In genomic region chr5:139212484-139212883, GRCh38 we compare ENCODE assay signal across 25 cellular contexts.
"Had no signal": no experiment of that assay in that cellular context is flagged by ENCODE, and none has a peak within 500 bp of the region (broad histone marks: within the 10 kb centered on the region; RNA-seq: fewer than 3 reads in every experiment).

No MANE protein-coding gene starts in this region.

- H3K36me3 Mint-ChIP-seq: activated naive CD4-positive, alpha-beta T cell treated with anti-CD3 and anti-CD28 coated beads, Interleukin-2, amount 50 U/mL, for 24 hours had no signal

- H3K4me3 ChIP-seq: MG63, PC-9, SJCRH30 had no signal

- ATAC-seq: activated CD4-positive, CD25-positive, alpha-beta regulatory T cell treated with anti-CD3 and anti-CD28 coated beads, Interleukin-2, amount 50 U/mL, for 24 hours; activated CD8-positive, alpha-beta T cell treated with anti-CD3 and anti-CD28 coated beads, Interleukin-2, amount 10 ng/mL, durations not matched to agents 7 days and 5 days had no signal

- H3K4me1 Mint-ChIP-seq: central memory CD8-positive, alpha-beta T cell had no signal

- H3K4me3 Mint-ChIP-seq: activated CD8-positive, alpha-beta T cell treated with anti-CD3 and anti-CD28 coated beads, Interleukin-2, amount 10 ng/mL, durations not matched to agents 7 days and 5 days; activated naive CD4-positive, alpha-beta T cell treated with anti-CD3 and anti-CD28 coated beads, Interleukin-2, amount 50 U/mL, for 24 hours; activated T-cell treated with anti-CD3 and anti-CD28 coated beads, Interleukin-2, amount 50 U/mL, for 24 hours; activated T-helper 1 cell treated with anti-CD3 and anti-CD28 coated beads, Interleukin-12 subunit alpha, Interleukin-12 subunit beta, Interleukin-2, Interleukin-4 antibody, amounts not matched to agents 30 ng/mL and 10 ng/mL and 1 ng/mL, durations not matched to agents 14 hours and 24 hours and 36 hours; central memory CD8-positive, alpha-beta T cell had no signal

- DNase-seq: activated CD4-positive, alpha-beta T cell treated with anti-CD3 and anti-CD28 coated beads for 4 hours; activated CD4-positive, alpha-beta T cell treated with anti-CD3 and anti-CD28 coated beads, Interleukin-2, amount 50 U/mL, for 4 hours; activated CD8-positive, alpha-beta T cell treated with anti-CD3 and anti-CD28 coated beads, Interleukin-2, amount 10 ng/mL, durations not matched to agents 7 days and 5 days; activated effector memory CD4-positive, alpha-beta T cell treated with Interleukin-2 at 50 U/mL for 16 hours; activated naive CD4-positive, alpha-beta T cell; activated T-cell treated with anti-CD3 and anti-CD28 coated beads, Interleukin-2, amount 50 U/mL, for 24 hours; aorta; MG63; MV-4-11; NCI-H1092 treated with DMSO at 0.1 percent for 48 hours; NCI-H1417 treated with DMSO at 0.1 percent for 48 hours; NCI-H1694; NCI-H2081; NCI-H2171; NCI-H2227 treated with DMSO at 0.1 percent for 48 hours; NCI-H446 treated with DMSO at 0.1 percent for 48 hours; NCI-H524 treated with DMSO at 0.1 percent for 48 hours; PC-9; SJCRH30; SK-N-SH; T-helper 1 cell had no signal

- H3K27me3 Mint-ChIP-seq: activated naive CD4-positive, alpha-beta T cell treated with anti-CD3 and anti-CD28 coated beads, Interleukin-2, amount 50 U/mL, for 24 hours; activated T-cell treated with anti-CD3 and anti-CD28 coated beads, Interleukin-2, amount 50 U/mL, for 24 hours; central memory CD8-positive, alpha-beta T cell had no signal

- H3K27ac Mint-ChIP-seq: activated CD8-positive, alpha-beta T cell treated with anti-CD3 and anti-CD28 coated beads, Interleukin-2, amount 10 ng/mL, durations not matched to agents 7 days and 5 days; activated naive CD4-positive, alpha-beta T cell treated with anti-CD3 and anti-CD28 coated beads, Interleukin-2, amount 50 U/mL, for 24 hours; activated T-cell treated with anti-CD3 and anti-CD28 coated beads, Interleukin-2, amount 50 U/mL, for 24 hours; activated T-helper 1 cell treated with anti-CD3 and anti-CD28 coated beads, Interleukin-12 subunit alpha, Interleukin-12 subunit beta, Interleukin-2, Interleukin-4 antibody, amounts not matched to agents 30 ng/mL and 10 ng/mL and 1 ng/mL, durations not matched to agents 14 hours and 24 hours and 36 hours had no signal

- H3K9me3 Mint-ChIP-seq: activated naive CD4-positive, alpha-beta T cell treated with anti-CD3 and anti-CD28 coated beads, Interleukin-2, amount 50 U/mL, for 24 hours; activated T-cell treated with anti-CD3 and anti-CD28 coated beads, Interleukin-2, amount 50 U/mL, for 24 hours; activated T-helper 1 cell treated with anti-CD3 and anti-CD28 coated beads, Interleukin-12 subunit alpha, Interleukin-12 subunit beta, Interleukin-2, Interleukin-4 antibody, amounts not matched to agents 30 ng/mL and 10 ng/mL and 1 ng/mL, durations not matched to agents 14 hours and 24 hours and 36 hours; central memory CD8-positive, alpha-beta T cell had no signal
